In the genomic region with DNA sequence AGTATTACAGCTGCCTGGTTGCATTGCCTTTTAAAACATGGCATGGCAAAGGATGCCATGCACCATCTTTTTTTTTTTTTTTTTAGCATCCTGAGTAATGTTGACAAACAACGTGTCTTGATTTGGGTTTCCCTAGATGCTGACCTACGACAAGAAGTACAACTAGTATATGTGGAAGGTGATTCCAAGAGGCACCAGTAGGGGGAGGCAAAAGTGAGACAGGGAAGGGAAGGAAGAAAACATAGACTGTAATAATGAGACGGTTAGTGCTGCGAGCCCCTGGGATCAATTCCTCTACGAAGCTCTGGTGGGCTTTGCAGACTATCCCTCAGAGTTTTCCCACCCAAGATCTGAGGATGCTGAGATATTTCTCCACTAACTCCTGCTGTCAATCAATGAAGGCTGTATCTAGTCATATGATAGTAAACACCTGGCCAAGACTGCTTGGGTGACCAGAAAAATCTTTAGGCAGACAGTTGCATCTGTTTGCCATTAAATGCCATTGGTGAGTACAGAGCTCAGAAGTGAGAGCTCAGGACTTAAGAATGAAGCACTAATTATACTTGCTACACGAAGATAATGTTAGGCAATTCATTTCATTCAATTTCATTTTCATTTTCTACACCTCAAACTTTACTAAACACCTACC, we compare ENCODE assay signal across 9 cellular contexts.
A peak's percentile ranks its signal among the peaks of the same experiment; 100 is the strongest.
DNase-seq lines count a peak whose midpoint lies in the region; ATAC-seq and TF ChIP-seq lines count a peak whose summit lies in the region.
"Had no signal": no experiment of that assay in that cellular context is flagged by ENCODE, and none has a peak within 500 bp of the region (broad histone marks: within the 10 kb centered on the region; RNA-seq: fewer than 3 reads in every experiment).

No MANE protein-coding gene starts in this region.

- no peak overlapping the region for H3K27ac ChIP-seq in right lobe of liver

- TF ChIP-seq POLR2A in right lobe of liver (IDR thresholded peaks at IDR 0.05): no peak

- peak; percentile 74 for ATAC-seq in HG03175 (IDR thresholded peaks at IDR 0.05; ENCODE audit: unreplicated experiment)
- ATAC-seq in right lobe of liver: peak; percentile 64 to 95 (median 70)
- no peak for ATAC-seq in HG03520 (IDR thresholded peaks at IDR 0.05; ENCODE audit: unreplicated experiment)
- ATAC-seq: stimulated activated naive CD8-positive, alpha-beta T cell treated with anti-CD3 and anti-CD28 coated beads, Interleukin-15, amount 100 ng/mL, for 72 hours had no signal

- H3K36me3 Mint-ChIP-seq in T-helper 2 cell treated with Interferon-gamma antibody and Interleukin-4, amounts not matched to agents 5 μg/mL and 100 μg/mL, for 36 hours (ENCODE audit: low read depth): no peaks in the 10 kb centered on the region

- peak overlapping the region; percentile 36 for H3K4me3 Mint-ChIP-seq in T-helper 2 cell treated with Interferon-gamma antibody and Interleukin-4, amounts not matched to agents 5 μg/mL and 100 μg/mL, for 36 hours
- H3K4me3 Mint-ChIP-seq: stimulated activated naive CD8-positive, alpha-beta T cell treated with anti-CD3 and anti-CD28 coated beads, Interleukin-15, amount 100 ng/mL, for 72 hours had no signal

- H3K9me3 ChIP-seq in right lobe of liver: no peaks in the 10 kb centered on the region

- H3K9me3 Mint-ChIP-seq in T-helper 2 cell treated with Interferon-gamma antibody and Interleukin-4, amounts not matched to agents 5 μg/mL and 100 μg/mL, for 36 hours: no peaks in the 10 kb centered on the region

- no peaks in the 10 kb centered on the region for H3K36me3 ChIP-seq in right lobe of liver

- intact Hi-C loops in right lobe of liver (cut with DNase I): no loop called here

- peak; percentile 36 to 64 (median 44) for TF ChIP-seq CTCF in right lobe of liver (IDR thresholded peaks at IDR 0.05)

- WGBS in right lobe of liver (ENCODE audit: insufficient coverage, low coverage, low lambda C conversion rate, missing lambda C conversion rate): 5% methylated on average over 6 of the region's 6 CpGs

- DNase-seq in DMS53 (lab: John Stamatoyannopoulos, UW) (peak; percentile 45), DMS53 treated with DMSO at 0.1 percent for 48 hours (lab: John Stamatoyannopoulos, UW; ENCODE audit: unreplicated experiment) (no peak), right lobe of liver (peak in 1 of 3 donors; percentile 53), activated gamma-delta T cell (lab: John Stamatoyannopoulos, UW) (no peak), mesenteric fat pad (ENCODE audit: low spot score) (no peak)
- no peak for DNase-seq in T-helper 2 cell treated with Interferon-gamma antibody and Interleukin-4, amounts not matched to agents 5 μg/mL and 100 μg/mL, for 36 hours (ENCODE audit: low spot score)

- no peaks in the 10 kb centered on the region for H3K27me3 ChIP-seq in right lobe of liver

- no peak overlapping the region for H3K4me3 ChIP-seq in right lobe of liver

- H3K4me1 Mint-ChIP-seq in T-helper 2 cell treated with Interferon-gamma antibody and Interleukin-4, amounts not matched to agents 5 μg/mL and 100 μg/mL, for 36 hours (ENCODE audit: low read depth): no peaks in the 10 kb centered on the region
- H3K4me1 Mint-ChIP-seq: stimulated activated naive CD8-positive, alpha-beta T cell treated with anti-CD3 and anti-CD28 coated beads, Interleukin-15, amount 100 ng/mL, for 72 hours had no signal

- H3K4me1 ChIP-seq in right lobe of liver: no peaks in the 10 kb centered on the region

- H3K27me3 Mint-ChIP-seq in T-helper 2 cell treated with Interferon-gamma antibody and Interleukin-4, amounts not matched to agents 5 μg/mL and 100 μg/mL, for 36 hours (ENCODE audit: low read depth): no peaks in the 10 kb centered on the region
- H3K27me3 Mint-ChIP-seq: stimulated activated naive CD8-positive, alpha-beta T cell treated with anti-CD3 and anti-CD28 coated beads, Interleukin-15, amount 100 ng/mL, for 72 hours had no signal

- no peak overlapping the region for H3K27ac Mint-ChIP-seq in T-helper 2 cell treated with Interferon-gamma antibody and Interleukin-4, amounts not matched to agents 5 μg/mL and 100 μg/mL, for 36 hours
- H3K27ac Mint-ChIP-seq: stimulated activated naive CD8-positive, alpha-beta T cell treated with anti-CD3 and anti-CD28 coated beads, Interleukin-15, amount 100 ng/mL, for 72 hours had no signal
